In genomic region chr9:21883642-21884041, GRCh38 we compare ENCODE assay signal across 18 cellular contexts.
A peak's percentile ranks its signal among the peaks of the same experiment; 100 is the strongest.
DNase-seq lines count a peak whose midpoint lies in the region; ATAC-seq lines count a peak whose summit lies in the region.
"Had no signal": no experiment of that assay in that cellular context is flagged by ENCODE, and none has a peak within 500 bp of the region (broad histone marks: within the 10 kb centered on the region; RNA-seq: fewer than 3 reads in every experiment).

No MANE protein-coding gene starts in this region.

- H3K4me3 ChIP-seq in HAP-1: no peak overlapping the region
- H3K4me3 ChIP-seq: colonic mucosa, heart right ventricle, thyroid gland had no signal

- H3K36me3 ChIP-seq in HAP-1 (replicated peaks): no peaks in the 10 kb centered on the region; the same call in 1 of the 2 replicates
- H3K36me3 ChIP-seq: colonic mucosa, thyroid gland had no signal

- no peaks in the 10 kb centered on the region for H3K27me3 ChIP-seq in HAP-1 (ENCODE audit: low read depth)
- H3K27me3 ChIP-seq: colonic mucosa, heart right ventricle, thyroid gland had no signal

- peak; percentile 85 for ATAC-seq in activated naive CD8-positive, alpha-beta T cell treated with anti-CD3 and anti-CD28 coated beads, Interleukin-2, amount 10 ng/mL, durations not matched to agents 7 days and 5 days (ENCODE audit: low read depth)
- ATAC-seq in effector memory CD8-positive, alpha-beta T cell (replicated peaks): peak; percentile 79
- peak; percentile 25 to 53 for ATAC-seq in stimulated activated naive B cell treated with anti-CD40 and anti-IgM and Interleukin-4, amounts not matched to agents 10 μg/mL and 1 μg/mL and 100 μg/mL, for 72 hours (replicated peaks)
- ATAC-seq: heart right ventricle, left cardiac atrium had no signal

- peaks cover 51% of the 10 kb centered on the region for H3K36me3 Mint-ChIP-seq in activated naive CD8-positive, alpha-beta T cell treated with anti-CD3 and anti-CD28 coated beads, Interleukin-2, amount 10 ng/mL, durations not matched to agents 7 days and 5 days
- H3K36me3 Mint-ChIP-seq in activated naive CD8-positive, alpha-beta T cell treated with anti-CD3 and anti-CD28 coated beads for 36 hours: peaks cover 82% of the 10 kb centered on the region
- no peaks in the 10 kb centered on the region for H3K36me3 Mint-ChIP-seq in effector memory CD8-positive, alpha-beta T cell (ENCODE audit: insufficient read depth)
- H3K36me3 Mint-ChIP-seq in stimulated activated naive B cell treated with anti-CD40 and anti-IgM and Interleukin-4, amounts not matched to agents 10 μg/mL and 1 μg/mL and 100 μg/mL, for 72 hours: peaks cover 47 to 69% of the 10 kb centered on the region in 2 donors

- H3K4me1 Mint-ChIP-seq in activated naive CD8-positive, alpha-beta T cell treated with anti-CD3 and anti-CD28 coated beads, Interleukin-2, amount 10 ng/mL, durations not matched to agents 7 days and 5 days: peaks cover 11% of the 10 kb centered on the region
- H3K4me1 Mint-ChIP-seq in activated naive CD8-positive, alpha-beta T cell treated with anti-CD3 and anti-CD28 coated beads for 36 hours: no peaks in the 10 kb centered on the region
- H3K4me1 Mint-ChIP-seq in effector memory CD8-positive, alpha-beta T cell (ENCODE audit: low read depth in 2 of 2): peaks cover 5 to 9% of the 10 kb centered on the region in 2 donors
- H3K4me1 Mint-ChIP-seq in stimulated activated naive B cell treated with anti-CD40 and anti-IgM and Interleukin-4, amounts not matched to agents 10 μg/mL and 1 μg/mL and 100 μg/mL, for 72 hours: peaks cover 0 to 2% of the 10 kb centered on the region in 2 donors

- POLR2A ChIA-PET in activated naive CD8-positive, alpha-beta T cell treated with anti-CD3 and anti-CD28 coated beads, Interleukin-2, amount 10 ng/mL, durations not matched to agents 7 days and 5 days (lab: Charles Lee): no interaction called here

- no peaks in the 10 kb centered on the region for H3K27me3 Mint-ChIP-seq in activated naive CD8-positive, alpha-beta T cell treated with anti-CD3 and anti-CD28 coated beads, Interleukin-2, amount 10 ng/mL, durations not matched to agents 7 days and 5 days
- H3K27me3 Mint-ChIP-seq in activated naive CD8-positive, alpha-beta T cell treated with anti-CD3 and anti-CD28 coated beads for 36 hours: no peaks in the 10 kb centered on the region
- H3K27me3 Mint-ChIP-seq in effector memory CD8-positive, alpha-beta T cell: no peaks in the 10 kb centered on the region
- no peaks in the 10 kb centered on the region for H3K27me3 Mint-ChIP-seq in stimulated activated naive B cell treated with anti-CD40 and anti-IgM and Interleukin-4, amounts not matched to agents 10 μg/mL and 1 μg/mL and 100 μg/mL, for 72 hours

- no peaks in the 10 kb centered on the region; the same call in 1 of the 2 replicates for H3K9me3 ChIP-seq in HAP-1
- H3K9me3 ChIP-seq: Caco-2, colonic mucosa, thyroid gland had no signal

- H3K27ac Mint-ChIP-seq in activated naive CD8-positive, alpha-beta T cell treated with anti-CD3 and anti-CD28 coated beads, Interleukin-2, amount 10 ng/mL, durations not matched to agents 7 days and 5 days: no peak overlapping the region
- H3K27ac Mint-ChIP-seq in activated naive CD8-positive, alpha-beta T cell treated with anti-CD3 and anti-CD28 coated beads for 36 hours: no peak overlapping the region
- H3K27ac Mint-ChIP-seq in effector memory CD8-positive, alpha-beta T cell: peak overlapping the region in 1 of 2 donors; percentile 35
- H3K27ac Mint-ChIP-seq in stimulated activated naive B cell treated with anti-CD40 and anti-IgM and Interleukin-4, amounts not matched to agents 10 μg/mL and 1 μg/mL and 100 μg/mL, for 72 hours: no peak overlapping the region
- H3K27ac Mint-ChIP-seq: activated T-helper 1 cell treated with anti-CD3 and anti-CD28 coated beads, Interleukin-12 subunit alpha, Interleukin-12 subunit beta, Interleukin-2, Interleukin-4 antibody, amounts not matched to agents 30 ng/mL and 10 ng/mL and 1 ng/mL, durations not matched to agents 14 hours and 24 hours and 36 hours had no signal

- H3K9me3 Mint-ChIP-seq in activated naive CD8-positive, alpha-beta T cell treated with anti-CD3 and anti-CD28 coated beads, Interleukin-2, amount 10 ng/mL, durations not matched to agents 7 days and 5 days: peaks cover 17% of the 10 kb centered on the region
- peaks cover 45% of the 10 kb centered on the region for H3K9me3 Mint-ChIP-seq in activated naive CD8-positive, alpha-beta T cell treated with anti-CD3 and anti-CD28 coated beads for 36 hours
- H3K9me3 Mint-ChIP-seq in effector memory CD8-positive, alpha-beta T cell: no peaks in the 10 kb centered on the region
- H3K9me3 Mint-ChIP-seq in stimulated activated naive B cell treated with anti-CD40 and anti-IgM and Interleukin-4, amounts not matched to agents 10 μg/mL and 1 μg/mL and 100 μg/mL, for 72 hours: peaks cover 14 to 22% of the 10 kb centered on the region in 2 donors

- in situ Hi-C loops in HAP-1 (cut with MboI; ENCODE audit: low sequenced_read_pairs): no loop called here

- H3K4me1 ChIP-seq in HAP-1: no peaks in the 10 kb centered on the region
- H3K4me1 ChIP-seq: Caco-2, colonic mucosa, heart right ventricle, thyroid gland had no signal

- no peak for DNase-seq in activated naive CD8-positive, alpha-beta T cell treated with anti-CD3 and anti-CD28 coated beads, Interleukin-2, amount 10 ng/mL, durations not matched to agents 7 days and 5 days
- DNase-seq in activated naive CD8-positive, alpha-beta T cell treated with anti-CD3 and anti-CD28 coated beads for 36 hours: no peak
- peak; percentile 27 for DNase-seq in NCI-H146 (lab: John Stamatoyannopoulos, UW)
- DNase-seq in effector memory CD8-positive, alpha-beta T cell: peak; percentile 3 to 5 (median 4)
- DNase-seq in stimulated activated naive B cell treated with anti-CD40 and anti-IgM and Interleukin-4, amounts not matched to agents 10 μg/mL and 1 μg/mL and 100 μg/mL, for 72 hours: no peak
- no peak for DNase-seq in activated CD8-positive, alpha-beta memory T cell treated with anti-CD3 and anti-CD28 coated beads, Interleukin-2, amount 50 U/mL, for 4 hours
- DNase-seq in HuH-7.5 (ENCODE audit: low spot score): no peak
- no peak for DNase-seq in HAP-1 (ENCODE audit: low spot score in 2 of 2)
- DNase-seq: ACHN; activated CD4-positive, alpha-beta T cell treated with anti-CD3 and anti-CD28 coated beads for 1 hour; amygdala; colonic mucosa; heart right ventricle; left cardiac atrium; NCI-H187; thyroid gland had no signal

- H3K4me3 Mint-ChIP-seq in activated naive CD8-positive, alpha-beta T cell treated with anti-CD3 and anti-CD28 coated beads, Interleukin-2, amount 10 ng/mL, durations not matched to agents 7 days and 5 days: no peak overlapping the region
- no peak overlapping the region for H3K4me3 Mint-ChIP-seq in activated naive CD8-positive, alpha-beta T cell treated with anti-CD3 and anti-CD28 coated beads for 36 hours
- no peak overlapping the region for H3K4me3 Mint-ChIP-seq in effector memory CD8-positive, alpha-beta T cell
- H3K4me3 Mint-ChIP-seq in stimulated activated naive B cell treated with anti-CD40 and anti-IgM and Interleukin-4, amounts not matched to agents 10 μg/mL and 1 μg/mL and 100 μg/mL, for 72 hours: no peak overlapping the region
- H3K4me3 Mint-ChIP-seq: activated T-helper 1 cell treated with anti-CD3 and anti-CD28 coated beads, Interleukin-12 subunit alpha, Interleukin-12 subunit beta, Interleukin-2, Interleukin-4 antibody, amounts not matched to agents 30 ng/mL and 10 ng/mL and 1 ng/mL, durations not matched to agents 14 hours and 24 hours and 36 hours had no signal

Comparison
In these comparisons a context has a peak if more than half of its experiments do, and no peak if none do; other contexts are left out.
1. DNase-seq: peak in NCI-H146 (single experiment) and effector memory CD8-positive, alpha-beta T cell (3 of 3); none in activated naive CD8-positive, alpha-beta T cell treated with anti-CD3 and anti-CD28 coated beads, Interleukin-2, amount 10 ng/mL, durations not matched to agents 7 days and 5 days (single experiment), activated naive CD8-positive, alpha-beta T cell treated with anti-CD3 and anti-CD28 coated beads for 36 hours (single experiment), stimulated activated naive B cell treated with anti-CD40 and anti-IgM and Interleukin-4, amounts not matched to agents 10 μg/mL and 1 μg/mL and 100 μg/mL, for 72 hours (single experiment), activated CD8-positive, alpha-beta memory T cell treated with anti-CD3 and anti-CD28 coated beads, Interleukin-2, amount 50 U/mL, for 4 hours (single experiment), HuH-7.5 (single experiment) and HAP-1 (0 of 2).
2. Peak in every context shown above with its lines, with median percentiles within 50 percentile points of each other: ATAC-seq.